Comparison of ENCODE assay signal across 13 cellular contexts in genomic region chr1:11592752-11593151, GRCh38.
"Had no signal": no experiment of that assay in that cellular context is flagged by ENCODE, and none has a peak within 500 bp of the region (broad histone marks: within the 10 kb centered on the region; RNA-seq: fewer than 3 reads in every experiment).

No MANE protein-coding gene starts in this region.

- H3K36me3 ChIP-seq: adrenal gland, gastroesophageal sphincter, heart left ventricle, left lung, thoracic aorta, upper lobe of left lung had no signal

- H3K9me3 ChIP-seq: adrenal gland, left lung, thoracic aorta, upper lobe of left lung had no signal

- H3K4me3 ChIP-seq: adrenal gland, gastroesophageal sphincter, heart left ventricle, left lung, thoracic aorta, upper lobe of left lung had no signal

- H3K27ac ChIP-seq: adrenal gland, gastroesophageal sphincter, heart left ventricle, left lung, parathyroid adenoma, thoracic aorta, upper lobe of left lung had no signal

- H3K27me3 ChIP-seq: upper lobe of left lung had no signal

- H3K9ac ChIP-seq: parathyroid adenoma had no signal

- H3K4me1 ChIP-seq: adrenal gland, gastroesophageal sphincter, parathyroid adenoma had no signal

- DNase-seq: activated CD4-positive, alpha-beta T cell treated with anti-CD3 and anti-CD28 coated beads, Interleukin-2, amount 50 U/mL, for 4 hours; activated gamma-delta T cell treated with Interleukin-2 at 50 U/mL for 16 hours; adrenal gland; cerebellar nuclear complex; effector CD4-positive, alpha-beta T cell; heart left ventricle; left lung; stimulated activated CD4-positive, alpha-beta T cell treated with anti-CD3 and anti-CD28 coated beads, Interleukin-4, amount 100 ng/mL, for 4 hours; stimulated activated naive B cell treated with anti-CD40 and anti-IgM and Interleukin-4, amounts not matched to agents 10 μg/mL and 1 μg/mL and 100 μg/mL, for 72 hours; upper lobe of left lung had no signal
